In the genomic region with DNA sequence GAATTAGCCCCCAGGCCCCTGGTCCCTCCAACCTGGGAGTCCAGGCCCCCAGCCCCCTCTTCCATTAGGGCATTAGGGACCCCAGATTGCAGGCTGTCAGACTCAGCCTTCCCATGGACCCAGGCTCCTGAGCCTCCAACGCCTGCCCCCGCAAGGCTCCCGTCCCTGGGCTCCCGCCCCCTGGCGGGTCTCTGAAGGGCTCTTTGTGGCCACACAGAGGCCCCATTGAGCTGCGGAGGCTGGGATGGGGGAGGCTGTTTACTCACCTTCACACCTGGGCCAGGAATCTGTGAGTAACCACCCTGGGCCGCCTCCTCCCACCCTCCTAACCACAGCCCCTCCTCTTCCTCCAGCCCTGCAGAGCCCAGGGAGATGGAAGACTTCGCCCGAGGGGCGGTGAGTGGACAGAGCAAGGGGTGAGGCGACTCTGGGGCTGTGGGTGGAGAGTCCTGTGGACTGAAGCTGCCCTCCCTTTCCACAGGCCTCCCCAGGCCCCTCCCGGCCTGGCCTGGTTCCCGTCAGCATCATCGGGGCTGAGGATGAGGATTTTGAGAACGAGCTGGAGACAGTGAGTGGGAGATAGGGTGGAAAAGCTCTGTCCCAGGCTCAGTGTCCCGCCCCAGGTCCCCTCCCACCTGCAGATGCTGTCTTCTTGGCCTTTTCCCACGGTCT, we compare ENCODE assay signal across 8 cellular contexts.
DNase-seq lines count a peak whose midpoint lies in the region; ATAC-seq lines count a peak whose summit lies in the region.

No MANE protein-coding gene starts in this region.

- no peak for ATAC-seq in GM21515 (IDR thresholded peaks at IDR 0.05; ENCODE audit: unreplicated experiment)
- ATAC-seq in GM19397 (IDR thresholded peaks at IDR 0.05; ENCODE audit: unreplicated experiment), result no peak
- no peak for ATAC-seq in HG02678 (IDR thresholded peaks at IDR 0.05; ENCODE audit: unreplicated experiment)

- DNase-seq in COLO668 (lab: John Stamatoyannopoulos, UW; ENCODE audit: unreplicated experiment) (peak; percentile 60), NCI-H128 (lab: John Stamatoyannopoulos, UW; ENCODE audit: unreplicated experiment) (peak; percentile 17), activated T-cell treated with anti-CD3 and anti-CD28 coated beads for 24 hours (ENCODE audit: low read depth) (peak; percentile 83), germinal center (ENCODE audit: low spot score) (peak; percentile 57)
- DNase-seq in stimulated activated CD4-positive, alpha-beta T cell treated with anti-CD3 and anti-CD28 coated beads, Interleukin-1b, Interleukin-23, amount 100 ng/mL, for 24 hours (ENCODE audit: low read depth in 4 of 4, low spot score in 1 of 4), result peak; percentile 54 to 82 (median 66)

Comparison
In these comparisons a context has a peak if more than half of its experiments do, and no peak if none do; other contexts are left out.
1. DNase-seq: peak in every context shown above with its lines; median percentile 83 in activated T-cell treated with anti-CD3 and anti-CD28 coated beads for 24 hours; 66 in stimulated activated CD4-positive, alpha-beta T cell treated with anti-CD3 and anti-CD28 coated beads, Interleukin-1b, Interleukin-23, amount 100 ng/mL, for 24 hours; 60 in COLO668; 57 in germinal center; 17 in NCI-H128.